ENCODE assay signal across 1 cellular context in genomic region chr4:108007984-108008383, GRCh38.
TF ChIP-seq lines count a peak whose summit lies in the region.

No MANE protein-coding gene starts in this region.

TF ChIP-seq in IMR-90, 13 proteins besides CTCF, POLR2A, EP300 and RAD21 (continued from another document):
- no peak for TF ChIP-seq NFE2L2 (IDR thresholded peaks at IDR 0.05; ENCODE audit: low read depth, low read length)
- no peak for TF ChIP-seq CEBPB (IDR thresholded peaks at IDR 0.05; ENCODE audit: low read depth, low read length)
- no peak for TF ChIP-seq MXI1 (IDR thresholded peaks at IDR 0.05; ENCODE audit: borderline replicate concordance, low read depth, low read length)
- TF ChIP-seq SMC3 (IDR thresholded peaks at IDR 0.05; ENCODE audit: low read depth, low read length): no peak
- no peak for TF ChIP-seq RFX5 (IDR thresholded peaks at IDR 0.05; ENCODE audit: low read depth, low read length)
- TF ChIP-seq BHLHE40 (IDR thresholded peaks at IDR 0.05; ENCODE audit: low read depth, low read length): no peak
- TF ChIP-seq USF2 (IDR thresholded peaks at IDR 0.05; ENCODE audit: low read depth, low read length): no peak
- TF ChIP-seq ELK1 (IDR thresholded peaks at IDR 0.05; ENCODE audit: borderline replicate concordance, low read depth, low read length): no peak
- no peak for TF ChIP-seq RCOR1 (IDR thresholded peaks at IDR 0.05; ENCODE audit: insufficient replicate concordance, low read length)
- TF ChIP-seq FOS (IDR thresholded peaks at IDR 0.05; ENCODE audit: low read depth, low read length): no peak
- TF ChIP-seq MAZ (IDR thresholded peaks at IDR 0.05; ENCODE audit: borderline replicate concordance, low read depth, low read length): no peak
TF ChIP-seq in IMR-90: peak in this region for 0.
